ENCODE assay signal across 1 cellular context in genomic region chr20:48352628-48353027, GRCh38.
TF ChIP-seq lines count a peak whose summit lies in the region.

No MANE protein-coding gene starts in this region.

TF ChIP-seq in HepG2, 621 proteins besides CTCF, POLR2A, EP300 and RAD21 (continued from another document):
- TF ChIP-seq ZNF646 (CRISPR knock-in tag; IDR thresholded peaks at IDR 0.05) (no peak), PHF21A (CRISPR knock-in tag; IDR thresholded peaks at IDR 0.05) (no peak), ZNF20 (CRISPR knock-in tag; IDR thresholded peaks at IDR 0.05) (no peak), RBM22 (optimal IDR thresholded peaks at IDR 0.05; ENCODE audit: low read length) (no peak), ZNF441 (CRISPR knock-in tag; IDR thresholded peaks at IDR 0.05; ENCODE audit: borderline replicate concordance) (no peak), MYNN (CRISPR knock-in tag; IDR thresholded peaks at IDR 0.05; ENCODE audit: low read depth) (no peak), KLF9 (CRISPR knock-in tag; IDR thresholded peaks at IDR 0.05; ENCODE audit: low read depth) (no peak)
